ENCODE assay signal across 11 cellular contexts in the genomic region with DNA sequence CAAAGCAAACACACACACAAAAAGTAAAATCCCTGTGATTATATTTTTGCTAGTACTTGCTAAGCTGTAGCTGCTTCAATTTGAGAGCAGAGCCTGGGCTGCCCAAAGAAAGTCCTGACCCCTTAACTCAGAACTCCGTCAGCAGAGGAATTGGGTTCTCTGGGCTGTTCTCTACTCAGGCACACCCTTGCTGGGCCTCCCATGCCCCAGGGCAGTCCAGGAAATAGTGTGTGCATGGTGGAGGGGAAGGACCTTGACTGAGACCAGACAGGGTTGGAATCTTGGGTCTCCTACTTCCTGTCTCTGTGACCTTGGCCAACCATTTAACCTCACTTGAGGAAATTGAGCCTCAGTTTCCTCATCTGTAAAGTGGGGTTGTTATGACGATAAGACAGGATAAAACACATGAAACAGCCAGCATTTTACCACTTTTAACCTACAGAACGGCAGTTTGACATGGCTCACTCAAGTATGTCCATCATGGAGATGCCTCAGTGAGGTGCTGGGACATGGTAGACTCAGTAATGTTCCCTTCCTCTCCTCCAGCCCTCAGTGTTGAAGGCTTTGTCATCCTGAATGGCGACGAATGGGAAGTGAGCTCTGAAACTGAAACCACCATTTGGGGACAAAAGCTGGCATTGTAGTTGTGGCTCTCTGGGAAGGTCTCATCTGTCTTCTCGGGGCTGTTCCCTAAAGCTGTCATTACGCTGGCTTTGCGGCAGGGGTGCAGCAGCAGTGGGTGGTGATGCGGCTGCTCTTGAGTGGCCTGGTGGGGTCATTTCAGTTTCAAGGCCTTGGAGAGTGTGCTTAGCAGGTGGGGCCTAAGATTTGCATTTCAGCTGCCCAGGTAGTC.
DNase-seq lines count a peak whose midpoint lies in the region; ATAC-seq, FAIRE-seq and TF ChIP-seq lines count a peak whose summit lies in the region.
"Had no signal": no experiment of that assay in that cellular context is flagged by ENCODE, and none has a peak within 500 bp of the region (broad histone marks: within the 10 kb centered on the region; RNA-seq: fewer than 3 reads in every experiment).

No MANE protein-coding gene starts in this region.

- no peak overlapping the region for H3K27ac Mint-ChIP-seq in activated CD4-positive, alpha-beta T cell treated with anti-CD3 and anti-CD28 coated beads for 36 hours

- no peaks in the 10 kb centered on the region for H3K36me3 ChIP-seq in left ventricle myocardium inferior
- H3K36me3 ChIP-seq in right atrium auricular region: no peaks in the 10 kb centered on the region
- H3K36me3 ChIP-seq in RWPE2 (ENCODE audit: low read depth): peaks cover 31% of the 10 kb centered on the region
- H3K36me3 ChIP-seq in keratinocyte (ENCODE audit: control insufficient read depth in 2 of 2, extremely low read depth in 1 of 2, insufficient read depth in 2 of 2, low read length in 2 of 2): peaks cover 8 to 24% of the 10 kb centered on the region in 2 experiments

- H3K27me3 ChIP-seq in left ventricle myocardium inferior (ENCODE audit: low read depth): no peaks in the 10 kb centered on the region
- H3K27me3 ChIP-seq in right atrium auricular region: no peaks in the 10 kb centered on the region
- H3K27me3 ChIP-seq in RWPE2 (ENCODE audit: insufficient read depth, poor library complexity, severe bottlenecking): no peaks in the 10 kb centered on the region
- H3K27me3 ChIP-seq in keratinocyte (ENCODE audit: control insufficient read depth, extremely low read depth, insufficient read depth, low read length): no peaks in the 10 kb centered on the region

- H3K9me3 ChIP-seq in left ventricle myocardium inferior (replicated peaks): no peaks in the 10 kb centered on the region
- no peaks in the 10 kb centered on the region for H3K9me3 ChIP-seq in right atrium auricular region
- no peaks in the 10 kb centered on the region for H3K9me3 ChIP-seq in RWPE2 (ENCODE audit: severe bottlenecking)
- H3K9me3 ChIP-seq in keratinocyte (ENCODE audit: control insufficient read depth, low read depth, low read length): no peaks in the 10 kb centered on the region

- H2AFZ ChIP-seq in keratinocyte (ENCODE audit: control insufficient read depth, low read length): no peak overlapping the region

- intact Hi-C loops in left ventricle myocardium inferior (cut with micrococcal nuclease): no loop called here
- intact Hi-C loops in activated CD4-positive, alpha-beta T cell treated with anti-CD3 and anti-CD28 coated beads for 36 hours (cut with DNase I, micrococcal nuclease): no loop called here

- peaks cover 46% of the 10 kb centered on the region for H3K4me1 ChIP-seq in left ventricle myocardium inferior
- H3K4me1 ChIP-seq in right atrium auricular region: peaks cover 0 to 58% of the 10 kb centered on the region in 2 donors
- H3K4me1 ChIP-seq in RWPE2 (ENCODE audit: insufficient read depth, poor library complexity, severe bottlenecking): peaks cover 57% of the 10 kb centered on the region
- H3K4me1 ChIP-seq in keratinocyte (ENCODE audit: control insufficient read depth, extremely low read depth, insufficient read depth, low read length): peaks cover 49% of the 10 kb centered on the region

- H3K4me2 ChIP-seq in keratinocyte (ENCODE audit: control insufficient read depth, extremely low read depth, insufficient read depth, low read depth, low read length): no peak overlapping the region

- DNase-seq in left ventricle myocardium inferior (no peak), right atrium auricular region (ENCODE audit: low spot score) (no peak), RWPE2 (ENCODE audit: low spot score) (no peak), keratinocyte (ENCODE audit: low read depth, low spot score) (no peak), urothelium cell line (ENCODE audit: low spot score) (no peak), HEK293T (ENCODE audit: extremely low spot score) (no peak)
- DNase-seq in activated CD4-positive, alpha-beta T cell treated with anti-CD3 and anti-CD28 coated beads for 36 hours: no peak
- DNase-seq: NCI-H69 had no signal

- CTCF ChIA-PET in HEK293T (lab: Yijun Ruan, JAX): no interaction called here
- CTCF ChIA-PET in activated CD4-positive, alpha-beta T cell treated with anti-CD3 and anti-CD28 coated beads for 36 hours (lab: Charles Lee): interaction anchor here (1.3 kb wide), 1 partner anchor 9 kb away, joined by 3 read pairs; no protein-coding TSS in a partner anchor

- H3K9me1 ChIP-seq in keratinocyte (ENCODE audit: control insufficient read depth, extremely low read depth, insufficient read depth, low read length): peaks cover 9% of the 10 kb centered on the region

- no peaks in the 10 kb centered on the region for H3K27me3 Mint-ChIP-seq in activated CD4-positive, alpha-beta T cell treated with anti-CD3 and anti-CD28 coated beads for 36 hours

- TF ChIP-seq CTCF in left ventricle myocardium inferior (IDR thresholded peaks at IDR 0.05; ENCODE audit: borderline replicate concordance) (no peak), right atrium auricular region (IDR thresholded peaks at IDR 0.05) (no peak), RWPE2 (IDR thresholded peaks at IDR 0.05; ENCODE audit: poor library complexity, severe bottlenecking) (no peak), keratinocyte (optimal IDR thresholded peaks at IDR 0.05 in 1 of 3, IDR thresholded peaks at IDR 0.05 in 1 of 3, conservative IDR thresholded peaks at IDR 0.05 in 1 of 3; ENCODE audit: extremely low read depth in 1 of 3, insufficient read depth in 2 of 3, low read length in 3 of 3) (no peak)

- H3K36me3 Mint-ChIP-seq in activated CD4-positive, alpha-beta T cell treated with anti-CD3 and anti-CD28 coated beads for 36 hours (ENCODE audit: low read depth): no peaks in the 10 kb centered on the region

- peak overlapping the region; percentile 31 for H3K9ac ChIP-seq in keratinocyte (ENCODE audit: control insufficient read depth, extremely low read depth, insufficient read depth, low read length)

- H3K27ac ChIP-seq in left ventricle myocardium inferior (replicated peaks) (peak overlapping the region; percentile 66), right atrium auricular region (no peak overlapping the region), RWPE2 (ENCODE audit: poor library complexity, severe bottlenecking) (peak overlapping the region; percentile 98), keratinocyte (ENCODE audit: control insufficient read depth, insufficient read depth, low read length) (no peak overlapping the region)

- no peak overlapping the region for H3K4me3 Mint-ChIP-seq in activated CD4-positive, alpha-beta T cell treated with anti-CD3 and anti-CD28 coated beads for 36 hours
- H3K4me3 Mint-ChIP-seq: neural crest cell had no signal

- peaks cover 75% of the 10 kb centered on the region for H3K79me2 ChIP-seq in keratinocyte (ENCODE audit: control insufficient read depth, insufficient read depth, low read length)

- FAIRE-seq in keratinocyte (lab: Jason Lieb, UNC) (no peak), urothelium cell line (lab: Jason Lieb, UNC) (peak; percentile 56)
- FAIRE-seq: H54 had no signal

- dilution Hi-C loops in keratinocyte (cut with MboI; ENCODE audit: extremely low pct_ligation_motif_present, low sequenced_read_pairs): no loop called here

- ATAC-seq in RWPE2 (ENCODE audit: low read depth) (no peak), GM21528 (IDR thresholded peaks at IDR 0.05; ENCODE audit: low FRiP score, unreplicated experiment) (no peak)
- no peak for ATAC-seq in activated CD4-positive, alpha-beta T cell treated with anti-CD3 and anti-CD28 coated beads for 36 hours

- no peak overlapping the region for H3K4me3 ChIP-seq in left ventricle myocardium inferior
- H3K4me3 ChIP-seq in right atrium auricular region: no peak overlapping the region
- H3K4me3 ChIP-seq in RWPE2 (ENCODE audit: severe bottlenecking): no peak overlapping the region
- no peak overlapping the region for H3K4me3 ChIP-seq in keratinocyte (ENCODE audit: control insufficient read depth in 2 of 3, extremely low read depth in 1 of 3, insufficient read depth in 2 of 3, low read depth in 1 of 3, low read length in 3 of 3)

- no peaks in the 10 kb centered on the region for H3K9me3 Mint-ChIP-seq in activated CD4-positive, alpha-beta T cell treated with anti-CD3 and anti-CD28 coated beads for 36 hours (ENCODE audit: low read depth)
- H3K9me3 Mint-ChIP-seq: neural crest cell had no signal

- no peaks in the 10 kb centered on the region for H4K20me1 ChIP-seq in keratinocyte (ENCODE audit: control insufficient read depth, extremely low read depth, insufficient read depth, low read length)

- POLR2A ChIA-PET in HEK293T (lab: Yijun Ruan, JAX): no interaction called here
- POLR2A ChIA-PET in activated CD4-positive, alpha-beta T cell treated with anti-CD3 and anti-CD28 coated beads for 36 hours (lab: Charles Lee): interaction anchor here (0.6 kb wide), 1 partner anchor 371 kb away, joined by 6 read pairs; no protein-coding TSS in a partner anchor

- peaks cover 37% of the 10 kb centered on the region for H3K4me1 Mint-ChIP-seq in activated CD4-positive, alpha-beta T cell treated with anti-CD3 and anti-CD28 coated beads for 36 hours

TF ChIP-seq in HEK293T, 16 proteins besides CTCF, POLR2A, EP300 and RAD21:
- TF ChIP-seq CTBP1 (IDR thresholded peaks at IDR 0.05; ENCODE audit: borderline replicate concordance): no peak
- no peak for TF ChIP-seq ELF4 (IDR thresholded peaks at IDR 0.05)
- TF ChIP-seq LEF1 (IDR thresholded peaks at IDR 0.05; ENCODE audit: borderline replicate concordance): no peak
- no peak for TF ChIP-seq BHLHE40 (IDR thresholded peaks at IDR 0.05; ENCODE audit: borderline replicate concordance)
- TF ChIP-seq ARNT (IDR thresholded peaks at IDR 0.05): no peak
- no peak for TF ChIP-seq HDGF (IDR thresholded peaks at IDR 0.05; ENCODE audit: borderline replicate concordance)
- TF ChIP-seq FOXM1 (IDR thresholded peaks at IDR 0.05; ENCODE audit: borderline replicate concordance): no peak
- TF ChIP-seq SP1 (IDR thresholded peaks at IDR 0.05): no peak
- no peak for TF ChIP-seq FOXA1 (IDR thresholded peaks at IDR 0.05)
- no peak for TF ChIP-seq SUZ12 (IDR thresholded peaks at IDR 0.05)
- TF ChIP-seq NFRKB (IDR thresholded peaks at IDR 0.05): no peak

Comparison
In these comparisons a context has a peak if more than half of its experiments do, and no peak if none do; other contexts are left out.
1. H3K27ac ChIP-seq: peak in left ventricle myocardium inferior (single experiment) and RWPE2 (single experiment); none in right atrium auricular region (0 of 2) and keratinocyte (single experiment).